In the genomic region with DNA sequence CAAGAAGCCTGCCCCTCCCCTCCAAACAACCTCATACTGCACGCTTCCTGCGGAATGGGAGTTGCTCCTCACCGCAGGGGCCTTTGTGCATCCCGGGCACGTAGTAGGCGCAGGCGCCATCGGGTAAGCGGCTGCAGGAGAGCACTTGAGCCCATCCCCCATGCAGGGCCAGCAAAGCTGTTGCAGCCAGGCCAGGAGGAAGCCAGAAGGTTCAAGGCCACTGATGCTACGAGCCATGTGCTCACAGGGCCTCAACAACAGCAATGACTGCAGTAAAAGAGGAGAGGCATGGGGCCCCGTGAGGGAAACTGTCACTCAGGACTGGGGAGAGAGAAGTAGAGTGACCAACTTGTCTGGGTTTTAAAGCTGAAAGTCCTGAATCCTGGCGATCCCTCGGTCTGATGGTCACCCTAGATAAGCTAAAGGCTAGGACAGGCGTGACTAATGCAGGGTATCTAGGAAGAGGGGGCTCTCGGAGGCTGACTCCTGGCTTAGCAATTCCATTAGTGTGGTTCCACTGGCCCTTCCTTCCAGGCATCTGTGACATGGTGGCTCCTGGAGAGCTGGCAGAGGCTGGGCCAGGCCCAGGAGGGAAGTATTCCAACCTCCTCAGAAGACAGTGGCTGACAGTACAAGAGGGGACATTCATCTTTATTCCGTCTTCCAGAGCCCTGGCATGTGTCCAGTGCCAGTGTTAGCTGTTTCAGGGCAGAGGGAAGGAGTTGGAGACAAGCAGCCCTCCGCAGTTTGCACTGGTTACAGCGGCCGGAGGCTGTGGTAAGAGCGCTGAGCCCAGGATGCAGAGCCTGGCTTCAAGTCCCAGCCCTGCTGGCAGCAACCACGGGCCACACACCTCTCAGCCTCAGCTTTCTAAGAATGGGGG, we compare ENCODE assay signal across 1 cellular context.
A peak's percentile ranks its signal among the peaks of the same experiment; 100 is the strongest.
TF ChIP-seq lines count a peak whose summit lies in the region.

No MANE protein-coding gene starts in this region.

TF ChIP-seq in HepG2, 621 proteins besides CTCF, POLR2A, EP300 and RAD21 (continued from another document and continues in another):
- no peak for TF ChIP-seq SNRNP70 (IDR thresholded peaks at IDR 0.05; ENCODE audit: low read depth, low read length)
- TF ChIP-seq ZNF256 (CRISPR knock-in tag; conservative IDR thresholded peaks at IDR 0.05) = peak; percentile 96
- TF ChIP-seq HNRNPH1 (optimal IDR thresholded peaks at IDR 0.05; ENCODE audit: low read depth, low read length) = peak; percentile 29
- TF ChIP-seq ZNF768 (CRISPR knock-in tag; IDR thresholded peaks at IDR 0.05) = peak; percentile 64; the same call in 1 of the 2 replicates
- TF ChIP-seq ZNF232 (CRISPR knock-in tag; IDR thresholded peaks at IDR 0.05; ENCODE audit: borderline replicate concordance) = peak; percentile 98
- peak; percentile 85; the same call in 1 of the 2 replicates for TF ChIP-seq ZNF678 (CRISPR knock-in tag; IDR thresholded peaks at IDR 0.05)
- peak; percentile 85; the same call in 1 of the 2 replicates for TF ChIP-seq IRF1 (CRISPR knock-in tag; IDR thresholded peaks at IDR 0.05; ENCODE audit: low read depth)
- no peak for TF ChIP-seq ZBTB37 (CRISPR knock-in tag; IDR thresholded peaks at IDR 0.05)
- TF ChIP-seq ZNF224 (CRISPR knock-in tag; IDR thresholded peaks at IDR 0.05) = peak; percentile 87
- TF ChIP-seq ZNF431 (CRISPR knock-in tag; IDR thresholded peaks at IDR 0.05; ENCODE audit: borderline replicate concordance, low read depth) = peak; percentile 97
- peak; percentile 76; the same call in 1 of the 2 replicates for TF ChIP-seq ETS1 (CRISPR knock-in tag; IDR thresholded peaks at IDR 0.05)
- TF ChIP-seq, protein P1, sequence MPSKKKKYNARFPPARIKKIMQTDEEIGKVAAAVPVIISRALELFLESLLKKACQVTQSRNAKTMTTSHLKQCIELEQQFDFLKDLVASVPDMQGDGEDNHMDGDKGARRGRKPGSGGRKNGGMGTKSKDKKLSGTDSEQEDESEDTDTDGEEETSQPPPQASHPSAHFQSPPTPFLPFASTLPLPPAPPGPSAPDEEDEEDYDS (CRISPR knock-in tag; IDR thresholded peaks at IDR 0.05) = peak; percentile 74
- TF ChIP-seq ATRX (CRISPR knock-in tag; IDR thresholded peaks at IDR 0.05; ENCODE audit: borderline replicate concordance) = no peak
- TF ChIP-seq, protein P2, sequence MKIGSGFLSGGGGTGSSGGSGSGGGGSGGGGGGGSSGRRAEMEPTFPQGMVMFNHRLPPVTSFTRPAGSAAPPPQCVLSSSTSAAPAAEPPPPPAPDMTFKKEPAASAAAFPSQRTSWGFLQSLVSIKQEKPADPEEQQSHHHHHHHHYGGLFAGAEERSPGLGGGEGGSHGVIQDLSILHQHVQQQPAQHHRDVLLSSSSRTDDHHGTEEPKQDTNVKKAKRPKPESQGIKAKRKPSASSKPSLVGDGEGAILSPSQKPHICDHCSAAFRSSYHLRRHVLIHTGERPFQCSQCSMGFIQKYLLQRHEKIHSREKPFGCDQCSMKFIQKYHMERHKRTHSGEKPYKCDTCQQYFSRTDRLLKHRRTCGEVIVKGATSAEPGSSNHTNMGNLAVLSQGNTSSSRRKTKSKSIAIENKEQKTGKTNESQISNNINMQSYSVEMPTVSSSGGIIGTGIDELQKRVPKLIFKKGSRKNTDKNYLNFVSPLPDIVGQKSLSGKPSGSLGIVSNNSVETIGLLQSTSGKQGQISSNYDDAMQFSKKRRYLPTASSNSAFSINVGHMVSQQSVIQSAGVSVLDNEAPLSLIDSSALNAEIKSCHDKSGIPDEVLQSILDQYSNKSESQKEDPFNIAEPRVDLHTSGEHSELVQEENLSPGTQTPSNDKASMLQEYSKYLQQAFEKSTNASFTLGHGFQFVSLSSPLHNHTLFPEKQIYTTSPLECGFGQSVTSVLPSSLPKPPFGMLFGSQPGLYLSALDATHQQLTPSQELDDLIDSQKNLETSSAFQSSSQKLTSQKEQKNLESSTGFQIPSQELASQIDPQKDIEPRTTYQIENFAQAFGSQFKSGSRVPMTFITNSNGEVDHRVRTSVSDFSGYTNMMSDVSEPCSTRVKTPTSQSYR (CRISPR knock-in tag; IDR thresholded peaks at IDR 0.05; ENCODE audit: borderline replicate concordance) = peak; percentile 100
- peak; percentile 75; the same call in 1 of the 2 replicates for TF ChIP-seq SMAD9 (CRISPR knock-in tag; IDR thresholded peaks at IDR 0.05)
- peak; percentile 96; the same call in 1 of the 2 replicates for TF ChIP-seq ZNF619 (CRISPR knock-in tag; IDR thresholded peaks at IDR 0.05)
- peak; percentile 96 for TF ChIP-seq ZNF761 (CRISPR knock-in tag; conservative IDR thresholded peaks at IDR 0.05)
- TF ChIP-seq ZNF850 (CRISPR knock-in tag; conservative IDR thresholded peaks at IDR 0.05) = no peak
- TF ChIP-seq, protein P3, sequence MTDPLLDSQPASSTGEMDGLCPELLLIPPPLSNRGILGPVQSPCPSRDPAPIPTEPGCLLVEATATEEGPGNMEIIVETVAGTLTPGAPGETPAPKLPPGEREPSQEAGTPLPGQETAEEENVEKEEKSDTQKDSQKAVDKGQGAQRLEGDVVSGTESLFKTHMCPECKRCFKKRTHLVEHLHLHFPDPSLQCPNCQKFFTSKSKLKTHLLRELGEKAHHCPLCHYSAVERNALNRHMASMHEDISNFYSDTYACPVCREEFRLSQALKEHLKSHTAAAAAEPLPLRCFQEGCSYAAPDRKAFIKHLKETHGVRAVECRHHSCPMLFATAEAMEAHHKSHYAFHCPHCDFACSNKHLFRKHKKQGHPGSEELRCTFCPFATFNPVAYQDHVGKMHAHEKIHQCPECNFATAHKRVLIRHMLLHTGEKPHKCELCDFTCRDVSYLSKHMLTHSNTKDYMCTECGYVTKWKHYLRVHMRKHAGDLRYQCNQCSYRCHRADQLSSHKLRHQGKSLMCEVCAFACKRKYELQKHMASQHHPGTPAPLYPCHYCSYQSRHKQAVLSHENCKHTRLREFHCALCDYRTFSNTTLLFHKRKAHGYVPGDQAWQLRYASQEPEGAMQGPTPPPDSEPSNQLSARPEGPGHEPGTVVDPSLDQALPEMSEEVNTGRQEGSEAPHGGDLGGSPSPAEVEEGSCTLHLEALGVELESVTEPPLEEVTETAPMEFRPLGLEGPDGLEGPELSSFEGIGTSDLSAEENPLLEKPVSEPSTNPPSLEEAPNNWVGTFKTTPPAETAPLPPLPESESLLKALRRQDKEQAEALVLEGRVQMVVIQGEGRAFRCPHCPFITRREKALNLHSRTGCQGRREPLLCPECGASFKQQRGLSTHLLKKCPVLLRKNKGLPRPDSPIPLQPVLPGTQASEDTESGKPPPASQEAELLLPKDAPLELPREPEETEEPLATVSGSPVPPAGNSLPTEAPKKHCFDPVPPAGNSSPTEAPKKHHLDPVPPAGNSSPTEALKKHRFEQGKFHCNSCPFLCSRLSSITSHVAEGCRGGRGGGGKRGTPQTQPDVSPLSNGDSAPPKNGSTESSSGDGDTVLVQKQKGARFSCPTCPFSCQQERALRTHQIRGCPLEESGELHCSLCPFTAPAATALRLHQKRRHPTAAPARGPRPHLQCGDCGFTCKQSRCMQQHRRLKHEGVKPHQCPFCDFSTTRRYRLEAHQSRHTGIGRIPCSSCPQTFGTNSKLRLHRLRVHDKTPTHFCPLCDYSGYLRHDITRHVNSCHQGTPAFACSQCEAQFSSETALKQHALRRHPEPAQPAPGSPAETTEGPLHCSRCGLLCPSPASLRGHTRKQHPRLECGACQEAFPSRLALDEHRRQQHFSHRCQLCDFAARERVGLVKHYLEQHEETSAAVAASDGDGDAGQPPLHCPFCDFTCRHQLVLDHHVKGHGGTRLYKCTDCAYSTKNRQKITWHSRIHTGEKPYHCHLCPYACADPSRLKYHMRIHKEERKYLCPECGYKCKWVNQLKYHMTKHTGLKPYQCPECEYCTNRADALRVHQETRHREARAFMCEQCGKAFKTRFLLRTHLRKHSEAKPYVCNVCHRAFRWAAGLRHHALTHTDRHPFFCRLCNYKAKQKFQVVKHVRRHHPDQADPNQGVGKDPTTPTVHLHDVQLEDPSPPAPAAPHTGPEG (CRISPR knock-in tag; IDR thresholded peaks at IDR 0.05) = peak; percentile 95
- TF ChIP-seq NONO (IDR thresholded peaks at IDR 0.05) = no peak
- peak; percentile 99 for TF ChIP-seq NONO (CRISPR knock-in tag; conservative IDR thresholded peaks at IDR 0.05)
- no peak for TF ChIP-seq ZSCAN30 (CRISPR knock-in tag; IDR thresholded peaks at IDR 0.05)
- TF ChIP-seq, protein P4, sequence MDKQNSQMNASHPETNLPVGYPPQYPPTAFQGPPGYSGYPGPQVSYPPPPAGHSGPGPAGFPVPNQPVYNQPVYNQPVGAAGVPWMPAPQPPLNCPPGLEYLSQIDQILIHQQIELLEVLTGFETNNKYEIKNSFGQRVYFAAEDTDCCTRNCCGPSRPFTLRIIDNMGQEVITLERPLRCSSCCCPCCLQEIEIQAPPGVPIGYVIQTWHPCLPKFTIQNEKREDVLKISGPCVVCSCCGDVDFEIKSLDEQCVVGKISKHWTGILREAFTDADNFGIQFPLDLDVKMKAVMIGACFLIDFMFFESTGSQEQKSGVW (CRISPR knock-in tag; IDR thresholded peaks at IDR 0.05; ENCODE audit: borderline replicate concordance) = no peak; the same call in 1 of the 2 replicates
- TF ChIP-seq ZNF607 (CRISPR knock-in tag; IDR thresholded peaks at IDR 0.05; ENCODE audit: borderline replicate concordance) = peak; percentile 98
- peak; percentile 75 for TF ChIP-seq DBP (CRISPR knock-in tag; IDR thresholded peaks at IDR 0.05; ENCODE audit: not compliant biosample characterization)
- TF ChIP-seq, protein P5, sequence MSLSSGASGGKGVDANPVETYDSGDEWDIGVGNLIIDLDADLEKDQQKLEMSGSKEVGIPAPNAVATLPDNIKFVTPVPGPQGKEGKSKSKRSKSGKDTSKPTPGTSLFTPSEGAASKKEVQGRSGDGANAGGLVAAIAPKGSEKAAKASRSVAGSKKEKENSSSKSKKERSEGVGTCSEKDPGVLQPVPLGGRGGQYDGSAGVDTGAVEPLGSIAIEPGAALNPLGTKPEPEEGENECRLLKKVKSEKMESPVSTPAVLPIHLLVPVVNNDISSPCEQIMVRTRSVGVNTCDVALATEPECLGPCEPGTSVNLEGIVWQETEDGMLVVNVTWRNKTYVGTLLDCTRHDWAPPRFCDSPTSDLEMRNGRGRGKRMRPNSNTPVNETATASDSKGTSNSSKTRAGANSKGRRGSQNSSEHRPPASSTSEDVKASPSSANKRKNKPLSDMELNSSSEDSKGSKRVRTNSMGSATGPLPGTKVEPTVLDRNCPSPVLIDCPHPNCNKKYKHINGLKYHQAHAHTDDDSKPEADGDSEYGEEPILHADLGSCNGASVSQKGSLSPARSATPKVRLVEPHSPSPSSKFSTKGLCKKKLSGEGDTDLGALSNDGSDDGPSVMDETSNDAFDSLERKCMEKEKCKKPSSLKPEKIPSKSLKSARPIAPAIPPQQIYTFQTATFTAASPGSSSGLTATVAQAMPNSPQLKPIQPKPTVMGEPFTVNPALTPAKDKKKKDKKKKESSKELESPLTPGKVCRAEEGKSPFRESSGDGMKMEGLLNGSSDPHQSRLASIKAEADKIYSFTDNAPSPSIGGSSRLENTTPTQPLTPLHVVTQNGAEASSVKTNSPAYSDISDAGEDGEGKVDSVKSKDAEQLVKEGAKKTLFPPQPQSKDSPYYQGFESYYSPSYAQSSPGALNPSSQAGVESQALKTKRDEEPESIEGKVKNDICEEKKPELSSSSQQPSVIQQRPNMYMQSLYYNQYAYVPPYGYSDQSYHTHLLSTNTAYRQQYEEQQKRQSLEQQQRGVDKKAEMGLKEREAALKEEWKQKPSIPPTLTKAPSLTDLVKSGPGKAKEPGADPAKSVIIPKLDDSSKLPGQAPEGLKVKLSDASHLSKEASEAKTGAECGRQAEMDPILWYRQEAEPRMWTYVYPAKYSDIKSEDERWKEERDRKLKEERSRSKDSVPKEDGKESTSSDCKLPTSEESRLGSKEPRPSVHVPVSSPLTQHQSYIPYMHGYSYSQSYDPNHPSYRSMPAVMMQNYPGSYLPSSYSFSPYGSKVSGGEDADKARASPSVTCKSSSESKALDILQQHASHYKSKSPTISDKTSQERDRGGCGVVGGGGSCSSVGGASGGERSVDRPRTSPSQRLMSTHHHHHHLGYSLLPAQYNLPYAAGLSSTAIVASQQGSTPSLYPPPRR (CRISPR knock-in tag; IDR thresholded peaks at IDR 0.05; ENCODE audit: borderline replicate concordance) = peak; percentile 90
- TF ChIP-seq, protein P6, sequence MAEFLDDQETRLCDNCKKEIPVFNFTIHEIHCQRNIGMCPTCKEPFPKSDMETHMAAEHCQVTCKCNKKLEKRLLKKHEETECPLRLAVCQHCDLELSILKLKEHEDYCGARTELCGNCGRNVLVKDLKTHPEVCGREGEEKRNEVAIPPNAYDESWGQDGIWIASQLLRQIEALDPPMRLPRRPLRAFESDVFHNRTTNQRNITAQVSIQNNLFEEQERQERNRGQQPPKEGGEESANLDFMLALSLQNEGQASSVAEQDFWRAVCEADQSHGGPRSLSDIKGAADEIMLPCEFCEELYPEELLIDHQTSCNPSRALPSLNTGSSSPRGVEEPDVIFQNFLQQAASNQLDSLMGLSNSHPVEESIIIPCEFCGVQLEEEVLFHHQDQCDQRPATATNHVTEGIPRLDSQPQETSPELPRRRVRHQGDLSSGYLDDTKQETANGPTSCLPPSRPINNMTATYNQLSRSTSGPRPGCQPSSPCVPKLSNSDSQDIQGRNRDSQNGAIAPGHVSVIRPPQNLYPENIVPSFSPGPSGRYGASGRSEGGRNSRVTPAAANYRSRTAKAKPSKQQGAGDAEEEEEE (CRISPR knock-in tag; IDR thresholded peaks at IDR 0.05; ENCODE audit: borderline replicate concordance) = no peak
- TF ChIP-seq CBX5 (CRISPR knock-in tag; IDR thresholded peaks at IDR 0.05; ENCODE audit: borderline replicate concordance) = peak; percentile 93; the same call in 1 of the 2 replicates
- TF ChIP-seq RORA (CRISPR knock-in tag; IDR thresholded peaks at IDR 0.05) = no peak
